In genomic region chr3:52280046-52280445, GRCh38 we compare ENCODE assay signal across 8 cellular contexts. TPM values are rescaled to one million over a fixed set of nuclear protein-coding genes. Genes with fewer than 3 reads are reported as not detected.
DNase-seq lines count a peak whose midpoint lies in the region; ATAC-seq and TF ChIP-seq lines count a peak whose summit lies in the region.

No MANE protein-coding gene starts in this region.

- H3K27ac ChIP-seq in OCI-LY3 (ENCODE audit: low read length) (no peak overlapping the region), epithelial cell of prostate (peak overlapping the region; percentile 94), psoas muscle (peak overlapping the region; percentile 93)

- ATAC-seq in psoas muscle = peak in 1 of 4 donors; percentile 16
- ATAC-seq in HG02973 (IDR thresholded peaks at IDR 0.05; ENCODE audit: unreplicated experiment) = no peak
- no peak for ATAC-seq in GM19467 (IDR thresholded peaks at IDR 0.05; ENCODE audit: unreplicated experiment)
- no peak for ATAC-seq in HG03342 (IDR thresholded peaks at IDR 0.05; ENCODE audit: unreplicated experiment)
- ATAC-seq in GM21423 (IDR thresholded peaks at IDR 0.05; ENCODE audit: unreplicated experiment) = no peak

- DNase-seq in HAP-1 (ENCODE audit: low spot score in 2 of 2) (peak; percentile 78 to 93), epithelial cell of prostate (ENCODE audit: low read depth, low spot score) (no peak), psoas muscle (no peak)

- no peak overlapping the region for H3K9ac ChIP-seq in OCI-LY3 (ENCODE audit: low read length)

- H3K36me3 ChIP-seq in HAP-1 (replicated peaks) = peaks cover 26% of the 10 kb centered on the region
- peaks cover 13% of the 10 kb centered on the region for H3K36me3 ChIP-seq in OCI-LY3 (replicated peaks; ENCODE audit: low read depth, low read length)
- peaks cover 2 to 16% of the 10 kb centered on the region in 2 donors for H3K36me3 ChIP-seq in psoas muscle (ENCODE audit: insufficient read depth in 1 of 2, low read depth in 1 of 2)

- H3K9me3 ChIP-seq in HAP-1 = no peaks in the 10 kb centered on the region
- no peaks in the 10 kb centered on the region for H3K9me3 ChIP-seq in OCI-LY3 (ENCODE audit: insufficient read depth, low read length)
- no peaks in the 10 kb centered on the region for H3K9me3 ChIP-seq in psoas muscle

- intact Hi-C loops in psoas muscle (cut with DNase I) = no loop called here

- no peak overlapping the region for H2AFZ ChIP-seq in OCI-LY3 (ENCODE audit: low read depth, low read length)

- TF ChIP-seq CTCF in OCI-LY3 (IDR thresholded peaks at IDR 0.05; ENCODE audit: low read depth, low read length) (no peak), psoas muscle (IDR thresholded peaks at IDR 0.05) (no peak)

- H3K4me2 ChIP-seq in OCI-LY3 (ENCODE audit: low read length) = peak overlapping the region; percentile 83; the same call in 1 of the 2 replicates

- peaks cover 24% of the 10 kb centered on the region for H4K20me1 ChIP-seq in OCI-LY3 (ENCODE audit: insufficient read depth, low read length)

- peaks cover 44% of the 10 kb centered on the region for H3K79me2 ChIP-seq in OCI-LY3 (ENCODE audit: low read length)

- in situ Hi-C loops in HAP-1 (cut with MboI; ENCODE audit: low sequenced_read_pairs) = no loop called here

- H3K27me3 ChIP-seq in HAP-1 (ENCODE audit: low read depth) (no peaks in the 10 kb centered on the region), OCI-LY3 (ENCODE audit: low read depth, low read length) (no peaks in the 10 kb centered on the region), psoas muscle (ENCODE audit: insufficient read depth in 3 of 3, low read length in 2 of 3) (no peaks in the 10 kb centered on the region)

- H3K4me3 ChIP-seq in HAP-1 (no peak overlapping the region), OCI-LY3 (ENCODE audit: low read length) (0 out of 2 replicates have a peak overlapping the region, but pooled peaks have one; percentile 84), psoas muscle (peak overlapping the region; percentile 77)

- 3 to 17% (median 10%) methylated on average over 6 of the region's 6 CpGs for WGBS in psoas muscle, 3 donors

- H3K4me1 ChIP-seq in HAP-1 = peaks cover 20% of the 10 kb centered on the region
- H3K4me1 ChIP-seq in OCI-LY3 (ENCODE audit: low read length) = peaks cover 22% of the 10 kb centered on the region
- H3K4me1 ChIP-seq in psoas muscle = peaks cover 40% of the 10 kb centered on the region

RNA-seq across cellular contexts. Expression of gene WDR82, which starts 1.6 kb away (rescaled TPM):
- total RNA-seq in psoas muscle = 10 to 100 TPM; 62.1 to 93.1 (median 85.5) TPM
- 10 to 100 TPM; 46.1 to 96.7 (median 53.4) TPM for polyA plus RNA-seq in psoas muscle

RNA-seq across cellular contexts. Expression of gene GLYCTK, which starts 7.6 kb away (rescaled TPM):
- 1 to 10 TPM; 3.0 to 7.2 (median 5.7) TPM for total RNA-seq in psoas muscle
- 10 to 100 TPM in 1 of 3 donors, 1 to 10 TPM in 2; 3.1 to 16.5 (median 4.2) TPM for polyA plus RNA-seq in psoas muscle

RNA-seq across cellular contexts. Expression of gene PPM1M, which starts 34.5 kb away (rescaled TPM):
- total RNA-seq in psoas muscle = 1 to 10 TPM; 2.1 to 7.5 (median 3.9) TPM
- 1 to 10 TPM; 2.5 to 3.3 (median 2.6) TPM for polyA plus RNA-seq in psoas muscle

RNA-seq across cellular contexts. Expression of gene DNAH1, which starts 36.1 kb away (rescaled TPM):
- 1 to 10 TPM; 2.4 to 4.1 (median 3.0) TPM for total RNA-seq in psoas muscle
- polyA plus RNA-seq in psoas muscle = 1 to 10 TPM in 2 of 3 donors, under 1 TPM in 1; 0.77 to 1.8 (median 1.2) TPM

RNA-seq across cellular contexts. Expression of gene TWF2, which starts 41.1 kb away (rescaled TPM):
- 100 to 1,000 TPM in 3 of 4 donors, 10 to 100 TPM in 1; 74.9 to 224 (median 138) TPM for total RNA-seq in psoas muscle
- 100 to 1,000 TPM in 1 of 3 donors, 10 to 100 TPM in 2; 19.6 to 160 (median 74.6) TPM for polyA plus RNA-seq in psoas muscle

Comparison
In these comparisons a context has a peak if more than half of its experiments do, and no peak if none do; other contexts are left out.
1. DNase-seq: peak in HAP-1 (2 of 2); none in epithelial cell of prostate (single experiment) and psoas muscle (0 of 2).